ENCODE assay signal across 1 cellular context in genomic region chr3:14177580-14178246, GRCh38.
TF ChIP-seq lines count a peak whose summit lies in the region.

No MANE protein-coding gene starts in this region.

TF ChIP-seq in K562, 482 proteins besides CTCF, POLR2A, EP300 and RAD21:
- TF ChIP-seq CBX3 (IDR thresholded peaks at IDR 0.05; ENCODE audit: borderline replicate concordance in 1 of 2, low read length in 2 of 2): 0 out of 3 replicates have a peak, but pooled peaks of 1 of the 2 experiments have one; percentile 6
- TF ChIP-seq MLLT1 (IDR thresholded peaks at IDR 0.05): peak; percentile 16 to 20; a peak in 1 of 4 replicates
- TF ChIP-seq SMARCE1 (IDR thresholded peaks at IDR 0.05): 0 out of 2 replicates have a peak, but pooled peaks have one; percentile 19
- TF ChIP-seq SIX5 (IDR thresholded peaks at IDR 0.05; ENCODE audit: borderline replicate concordance in 1 of 2, insufficient read depth in 1 of 2, low read depth in 1 of 2, low read length in 2 of 2): no peak
- no peak for TF ChIP-seq ZNF699 (CRISPR knock-in tag; IDR thresholded peaks at IDR 0.05; ENCODE audit: insufficient replicate concordance)
- TF ChIP-seq KLF16 (IDR thresholded peaks at IDR 0.05): no peak
- peak; percentile 85; the same call in 1 of the 2 replicates for TF ChIP-seq FOXK1 (CRISPR knock-in tag; IDR thresholded peaks at IDR 0.05; ENCODE audit: borderline replicate concordance)
- TF ChIP-seq RFX7 (CRISPR knock-in tag; IDR thresholded peaks at IDR 0.05): no peak
- peak; percentile 43 for TF ChIP-seq POLR2B (IDR thresholded peaks at IDR 0.05; ENCODE audit: low read depth, partially characterized antibody)
- 0 out of 2 replicates have a peak, but pooled peaks have one; percentile 38 for TF ChIP-seq NFATC3 (IDR thresholded peaks at IDR 0.05)
- 0 out of 4 replicates have a peak, but pooled peaks of 1 of the 2 experiments have one; percentile 7 for TF ChIP-seq KDM1A (IDR thresholded peaks at IDR 0.05)
- no peak for TF ChIP-seq ZNF384 (IDR thresholded peaks at IDR 0.05; ENCODE audit: low read depth, low read length)
- TF ChIP-seq PBX2 (CRISPR knock-in tag; IDR thresholded peaks at IDR 0.05; ENCODE audit: low read depth): no peak
- TF ChIP-seq PBX2 (tag; conservative IDR thresholded peaks at IDR 0.05; ENCODE audit: low read depth): peak; percentile 64
- TF ChIP-seq SMARCA5 (IDR thresholded peaks at IDR 0.05): no peak
- peak; percentile 82 for TF ChIP-seq PKNOX1 (IDR thresholded peaks at IDR 0.05)
- TF ChIP-seq MEIS2 (IDR thresholded peaks at IDR 0.05; ENCODE audit: partially characterized antibody): peak; percentile 47
- TF ChIP-seq HDGF (IDR thresholded peaks at IDR 0.05): 0 out of 2 replicates have a peak, but pooled peaks have one; percentile 15
